In the genomic region with DNA sequence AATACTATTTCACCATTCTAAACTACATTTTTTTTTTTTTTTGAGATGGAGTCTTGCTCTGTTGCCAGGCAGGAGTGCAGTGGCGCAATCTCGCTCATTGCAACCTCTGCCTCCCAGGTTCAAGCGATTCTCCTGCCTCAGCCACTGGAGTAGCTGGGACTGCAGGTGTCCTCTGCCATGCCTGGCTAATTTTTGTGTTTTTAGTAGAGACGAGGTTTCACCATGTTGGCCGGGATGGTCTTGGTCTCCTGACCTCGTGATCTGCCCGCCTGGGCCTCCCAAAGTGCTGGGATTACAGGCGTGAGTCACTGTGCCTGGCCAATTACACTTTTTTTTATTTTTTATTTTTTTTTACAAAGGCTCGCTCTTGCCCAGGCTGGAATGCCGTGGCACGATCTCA, we compare ENCODE assay signal across 1 cellular context.
TF ChIP-seq lines count a peak whose summit lies in the region.
"Not testable (repeated sequence)": the region's sequence is repeated elsewhere in the genome, so short reads cannot be mapped to it uniquely, and the experiment has no call there.

No MANE protein-coding gene starts in this region.

TF ChIP-seq in K562, 482 proteins besides CTCF, POLR2A, EP300 and RAD21:
- TF ChIP-seq CEBPG (CRISPR knock-in tag; IDR thresholded peaks at IDR 0.05), result not testable (repeated sequence)
- TF ChIP-seq CEBPG (tag; conservative IDR thresholded peaks at IDR 0.05 in 1 of 2, IDR thresholded peaks at IDR 0.05 in 1 of 2) (0 out of 4 replicates have a peak, but pooled peaks of 1 of the 2 experiments have one; percentile 30), CEBPB (tag; IDR thresholded peaks at IDR 0.05) (0 out of 2 replicates have a peak, but pooled peaks have one; percentile 37)
